26 cellular contexts compared by ENCODE assay signal in the genomic region with DNA sequence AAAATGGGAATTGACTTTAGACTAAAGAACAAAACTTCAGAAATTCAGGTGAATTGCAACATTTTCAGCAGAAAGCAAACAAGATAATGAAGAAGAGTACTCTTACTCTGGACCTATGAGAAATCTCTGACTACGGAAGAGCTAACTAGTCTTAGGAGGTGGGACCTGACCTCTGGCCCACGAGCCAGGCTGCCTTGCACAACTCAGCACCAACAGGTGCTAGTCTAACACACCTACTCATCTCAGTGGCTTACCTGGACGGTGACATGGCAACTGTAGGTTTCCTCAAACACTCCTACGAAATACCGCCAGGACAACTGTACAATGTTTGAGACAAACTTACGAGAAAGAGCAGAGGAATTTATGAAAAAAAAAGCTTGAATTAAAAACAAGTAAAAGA. TPM values are rescaled to one million over a fixed set of nuclear protein-coding genes. Genes with fewer than 3 reads are reported as not detected.
A peak's percentile ranks its signal among the peaks of the same experiment; 100 is the strongest.
DNase-seq lines count a peak whose midpoint lies in the region; ATAC-seq, FAIRE-seq and TF ChIP-seq lines count a peak whose summit lies in the region.
"Had no signal": no experiment of that assay in that cellular context is flagged by ENCODE, and none has a peak within 500 bp of the region (broad histone marks: within the 10 kb centered on the region; RNA-seq: fewer than 3 reads in every experiment).

No MANE protein-coding gene starts in this region.

- no peak overlapping the region for H2AFZ ChIP-seq in HepG2 (ENCODE audit: low read length)
- no peak overlapping the region for H2AFZ ChIP-seq in H1 (ENCODE audit: low read length)
- H2AFZ ChIP-seq in keratinocyte (ENCODE audit: control insufficient read depth, low read length): no peak overlapping the region
- H2AFZ ChIP-seq: GM23338 had no signal

- H3K4me3 ChIP-seq in HepG2 (replicated peaks in 1 of 3; ENCODE audit: insufficient read depth in 1 of 3, low read depth in 2 of 3, low read length in 3 of 3) (no peak overlapping the region), right lobe of liver (no peak overlapping the region), H1 (ENCODE audit: extremely low read depth in 1 of 4, insufficient read depth in 2 of 4, low read depth in 3 of 4, low read length in 4 of 4) (no peak overlapping the region), keratinocyte (ENCODE audit: control insufficient read depth in 2 of 3, extremely low read depth in 1 of 3, insufficient read depth in 2 of 3, low read depth in 1 of 3, low read length in 3 of 3) (no peak overlapping the region)
- H3K4me3 ChIP-seq: A549; BLaER1 treated with 17β-estradiol and CSF1 and Interleukin-3, amounts not matched to agents 10 nM and 100 nM; GM12878; GM23338; HAP-1 had no signal

- DNase-seq in HepG2 (ENCODE audit: low spot score): peak; percentile 9
- DNase-seq in right lobe of liver: no peak
- DNase-seq in H1 (ENCODE audit: low read depth in 1 of 2, low spot score in 2 of 2): no peak
- no peak for DNase-seq in keratinocyte (ENCODE audit: low read depth, low spot score)
- no peak for DNase-seq in NCI-H524 (lab: John Stamatoyannopoulos, UW)
- DNase-seq in GM12892 (ENCODE audit: insufficient read length): no peak
- DNase-seq: 8988T; ACHN; AML-193; BE2C; CD4-positive, alpha-beta T cell; CD8-positive, alpha-beta memory T cell; DMS 273 treated with DMSO at 0.1 percent for 48 hours; DMS79; EL; GDM1 had no signal

- H3K79me2 ChIP-seq in HepG2 (ENCODE audit: insufficient read depth, low read length): no peaks in the 10 kb centered on the region
- no peaks in the 10 kb centered on the region for H3K79me2 ChIP-seq in H1 (ENCODE audit: control insufficient read depth in 1 of 2, insufficient read depth in 2 of 2, low read length in 2 of 2)
- H3K79me2 ChIP-seq in keratinocyte (ENCODE audit: control insufficient read depth, insufficient read depth, low read length): peaks cover 19% of the 10 kb centered on the region

- H3K14ac ChIP-seq in H1 (ENCODE audit: insufficient read length): no peak overlapping the region

- no peak overlapping the region for H2BK20ac ChIP-seq in H1 (ENCODE audit: low read length)

- no peaks in the 10 kb centered on the region for H3K79me1 ChIP-seq in H1 (ENCODE audit: low read depth, low read length)

- H4K5ac ChIP-seq in H1 (ENCODE audit: insufficient read length, low read depth, low read length): no peak overlapping the region

- 0 out of 3 replicates have a peak, but pooled peaks have one; percentile 14 for ATAC-seq in HepG2
- no peak for ATAC-seq in right lobe of liver
- no peak for ATAC-seq in HG03460 (IDR thresholded peaks at IDR 0.05; ENCODE audit: unreplicated experiment)
- ATAC-seq: A549, GM12878, GM23338 had no signal

- H2BK120ac ChIP-seq in H1 (replicated peaks; ENCODE audit: low read depth, low read length): no peak overlapping the region

- peaks cover 16% of the 10 kb centered on the region for H3K4me1 ChIP-seq in HepG2 (ENCODE audit: insufficient read depth, low read length)
- H3K4me1 ChIP-seq in right lobe of liver: peaks cover 0 to 15% (median 0%) of the 10 kb centered on the region in 4 donors
- peaks cover 3 to 13% (median 7%) of the 10 kb centered on the region in 4 experiments; a peak in 5 of 7 replicates for H3K4me1 ChIP-seq in H1 (replicated peaks in 1 of 4; ENCODE audit: control insufficient read depth in 3 of 4, insufficient read depth in 4 of 4, low read length in 3 of 4)
- H3K4me1 ChIP-seq in keratinocyte (ENCODE audit: control insufficient read depth, extremely low read depth, insufficient read depth, low read length): peaks cover 53% of the 10 kb centered on the region
- H3K4me1 ChIP-seq: A549; BE2C; BLaER1 treated with 17β-estradiol and CSF1 and Interleukin-3, amounts not matched to agents 10 nM and 100 nM; HAP-1 had no signal

- no peak overlapping the region for H3K18ac ChIP-seq in H1 (ENCODE audit: extremely low read depth, low read length)

- H3K9me1 ChIP-seq in keratinocyte (ENCODE audit: control insufficient read depth, extremely low read depth, insufficient read depth, low read length): no peaks in the 10 kb centered on the region

- no peak overlapping the region for H3K27ac ChIP-seq in HepG2 (ENCODE audit: extremely low read length, insufficient read depth, low read length)
- H3K27ac ChIP-seq in right lobe of liver: no peak overlapping the region
- H3K27ac ChIP-seq in H1 (ENCODE audit: low read depth, low read length): no peak overlapping the region
- H3K27ac ChIP-seq in keratinocyte (ENCODE audit: control insufficient read depth, insufficient read depth, low read length): peak overlapping the region; percentile 4
- H3K27ac ChIP-seq: A549; BLaER1 treated with 17β-estradiol and CSF1 and Interleukin-3, amounts not matched to agents 10 nM and 100 nM had no signal

- no peak overlapping the region for H2BK5ac ChIP-seq in H1 (ENCODE audit: low read depth, low read length)

- H3K4ac ChIP-seq in H1 (replicated peaks; ENCODE audit: insufficient read length, low read depth, low read length): no peak overlapping the region

- WGBS in HepG2 (ENCODE audit: low lambda C conversion rate): 4% methylated on average over 6 of the region's 6 CpGs
- WGBS in right lobe of liver (ENCODE audit: insufficient coverage, low coverage, low lambda C conversion rate, missing lambda C conversion rate): 65% methylated on average over 6 of the region's 6 CpGs
- WGBS in H1 (ENCODE audit: extremely low coverage in 1 of 2, insufficient coverage in 1 of 2, insufficient read length in 1 of 2, insufficient replicate concordance in 2 of 2, low coverage in 1 of 2, low lambda C conversion rate in 2 of 2, missing lambda C conversion rate in 1 of 2), 2 experiments: 81% methylated on average over 6 of the region's 6 CpGs; no CpG with 5 or more reads in 1 of the 2 experiments

- intact Hi-C loops in HepG2 (cut with micrococcal nuclease; ENCODE audit: unreplicated experiment): loop anchor here (10.0 kb wide), 1 partner anchor 59 kb away; a partner anchor contains a TSS
- intact Hi-C loops in right lobe of liver (cut with DNase I): no loop called here

- peaks cover 0 to 15% of the 10 kb centered on the region in 2 experiments; a peak in 4 of 5 replicates for H3K27me3 ChIP-seq in HepG2 (ENCODE audit: control insufficient read depth in 1 of 2, insufficient read depth in 2 of 2, low read length in 2 of 2)
- H3K27me3 ChIP-seq in right lobe of liver: peaks cover 7 to 20% of the 10 kb centered on the region in 2 donors
- peaks cover 21 to 43% (median 38%) of the 10 kb centered on the region in 4 experiments for H3K27me3 ChIP-seq in H1 (replicated peaks in 1 of 4; ENCODE audit: control insufficient read depth in 3 of 4, extremely low read depth in 1 of 4, insufficient read depth in 3 of 4, low read length in 3 of 4)
- H3K27me3 ChIP-seq in keratinocyte (ENCODE audit: control insufficient read depth, extremely low read depth, insufficient read depth, low read length): no peaks in the 10 kb centered on the region
- H3K27me3 ChIP-seq: BLaER1 treated with 17β-estradiol and CSF1 and Interleukin-3, amounts not matched to agents 10 nM and 100 nM had no signal

- CTCF ChIA-PET in HepG2 (lab: Yijun Ruan, JAX; ENCODE audit: low intra/inter-chr PET ratio, low total read pairs): no interaction called here
- CTCF ChIA-PET in H1 (lab: Charles Lee; ENCODE audit: partially characterized antibody): interaction anchor here (0.6 kb wide), 1 partner anchor 473 kb away, joined by 4 read pairs; no protein-coding TSS in a partner anchor

- peak overlapping the region; percentile 78; the same call in 1 of the 2 replicates for H2BK12ac ChIP-seq in H1 (ENCODE audit: low read depth, low read length)

- no peak overlapping the region for H2BK15ac ChIP-seq in H1 (ENCODE audit: low read length)

- H3K36me3 ChIP-seq in HepG2 (replicated peaks in 1 of 2; ENCODE audit: control insufficient read depth in 1 of 2, insufficient read depth in 2 of 2, low read length in 2 of 2) (no peaks in the 10 kb centered on the region), right lobe of liver (no peaks in the 10 kb centered on the region), H1 (ENCODE audit: control insufficient read depth in 2 of 4, insufficient read depth in 4 of 4, low read length in 3 of 4) (no peaks in the 10 kb centered on the region), keratinocyte (ENCODE audit: control insufficient read depth in 2 of 2, extremely low read depth in 1 of 2, insufficient read depth in 2 of 2, low read length in 2 of 2) (no peaks in the 10 kb centered on the region)
- H3K36me3 ChIP-seq: BE2C; BLaER1 treated with 17β-estradiol and CSF1 and Interleukin-3, amounts not matched to agents 10 nM and 100 nM; HAP-1 had no signal

- no peak overlapping the region for H3K4me2 ChIP-seq in HepG2 (ENCODE audit: low read depth, low read length)
- no peak overlapping the region for H3K4me2 ChIP-seq in H1 (ENCODE audit: insufficient read depth in 1 of 2, low read depth in 2 of 2, low read length in 2 of 2)
- H3K4me2 ChIP-seq in keratinocyte (ENCODE audit: control insufficient read depth, extremely low read depth, insufficient read depth, low read depth, low read length): no peak overlapping the region
- H3K4me2 ChIP-seq: A549; BLaER1 treated with 17β-estradiol and CSF1 and Interleukin-3, amounts not matched to agents 10 nM and 100 nM; GM23338 had no signal

- H3K23me2 ChIP-seq in H1 (ENCODE audit: low read depth, low read length): peaks cover 21% of the 10 kb centered on the region

- POLR2A ChIA-PET in HepG2 (lab: Yijun Ruan, JAX) (no interaction called here), H1 (lab: Charles Lee; ENCODE audit: partially characterized antibody) (no interaction called here)

- TF ChIP-seq RAD21 in HepG2 (CRISPR knock-in tag; IDR thresholded peaks at IDR 0.05) (no peak), H1 (IDR thresholded peaks at IDR 0.05 in 1 of 2, conservative IDR thresholded peaks at IDR 0.05 in 1 of 2; ENCODE audit: low read depth in 2 of 2, low read length in 2 of 2) (no peak)

- FAIRE-seq in HepG2 (lab: Jason Lieb, UNC) (no peak), H1 (lab: Jason Lieb, UNC) (no peak), keratinocyte (lab: Jason Lieb, UNC) (peak; percentile 41), GM12892 (lab: Jason Lieb, UNC) (no peak)
- FAIRE-seq: A549, D721Med, GM12878, GM18507, H54 had no signal

- H3K9ac ChIP-seq in HepG2 (ENCODE audit: insufficient read depth, low read depth, low read length) (no peak overlapping the region), H1 (replicated peaks in 1 of 4; ENCODE audit: extremely low read depth in 1 of 4, low read depth in 3 of 4, low read length in 3 of 4) (no peak overlapping the region), keratinocyte (ENCODE audit: control insufficient read depth, extremely low read depth, insufficient read depth, low read length) (no peak overlapping the region)
- H3K9ac ChIP-seq: BLaER1 treated with 17β-estradiol and CSF1 and Interleukin-3, amounts not matched to agents 10 nM and 100 nM had no signal

- H3K9me3 ChIP-seq in HepG2 (ENCODE audit: low read length) (no peaks in the 10 kb centered on the region), right lobe of liver (no peaks in the 10 kb centered on the region), H1 (ENCODE audit: insufficient read depth in 2 of 2, low read depth in 1 of 2, low read length in 1 of 2) (no peaks in the 10 kb centered on the region), keratinocyte (ENCODE audit: control insufficient read depth, low read depth, low read length) (no peaks in the 10 kb centered on the region)
- H3K9me3 ChIP-seq: A549, BE2C had no signal

- dilution Hi-C loops in keratinocyte (cut with MboI; ENCODE audit: extremely low pct_ligation_motif_present, low sequenced_read_pairs): no loop called here

- H4K8ac ChIP-seq in H1 (ENCODE audit: extremely low read depth, insufficient read depth, low read length): no peak overlapping the region

- in situ Hi-C loops in HepG2 (cut with HindIII; ENCODE audit: extremely low pct_ligation_motif_present, low pct_unique_long_range_greater_than_20kb): no loop called here

- no peak overlapping the region for H4K91ac ChIP-seq in H1 (replicated peaks; ENCODE audit: insufficient read length, low read length)

- TF ChIP-seq CTCF in HepG2 (CRISPR knock-in tag; IDR thresholded peaks at IDR 0.05) (no peak), right lobe of liver (IDR thresholded peaks at IDR 0.05) (no peak), H1 (IDR thresholded peaks at IDR 0.05; ENCODE audit: control extremely low read depth in 1 of 3, insufficient read depth in 1 of 3, low read depth in 1 of 3, low read length in 3 of 3) (no peak), keratinocyte (optimal IDR thresholded peaks at IDR 0.05 in 1 of 3, IDR thresholded peaks at IDR 0.05 in 1 of 3, conservative IDR thresholded peaks at IDR 0.05 in 1 of 3; ENCODE audit: extremely low read depth in 1 of 3, insufficient read depth in 2 of 3, low read length in 3 of 3) (no peak)

- no peak overlapping the region; the same call in 1 of the 2 replicates for H2AK5ac ChIP-seq in H1 (ENCODE audit: low read depth, low read length)

- TF ChIP-seq EP300 in HepG2 (IDR thresholded peaks at IDR 0.05; ENCODE audit: low read depth in 2 of 2, low read length in 2 of 2): no peak
- TF ChIP-seq EP300 in HepG2 (CRISPR knock-in tag; IDR thresholded peaks at IDR 0.05; ENCODE audit: borderline replicate concordance): no peak
- no peak for TF ChIP-seq EP300 in H1 (IDR thresholded peaks at IDR 0.05; ENCODE audit: borderline replicate concordance in 1 of 2, low read depth in 2 of 2, low read length in 2 of 2)

- H3K23ac ChIP-seq in H1 (ENCODE audit: insufficient read length): no peak overlapping the region

- no peak overlapping the region for H3K56ac ChIP-seq in H1 (replicated peaks; ENCODE audit: insufficient read length, low read depth, low read length)

- no TSS peak for BruUV-seq in HepG2 (replicated peaks; lab: Mats Ljungman, UMichigan)

- H4K20me1 ChIP-seq in HepG2 (ENCODE audit: insufficient read depth, low read length) (no peaks in the 10 kb centered on the region), H1 (replicated peaks in 1 of 2; ENCODE audit: control insufficient read depth in 1 of 2, insufficient read depth in 2 of 2, low read length in 2 of 2) (no peaks in the 10 kb centered on the region), keratinocyte (ENCODE audit: control insufficient read depth, extremely low read depth, insufficient read depth, low read length) (no peaks in the 10 kb centered on the region)
- H4K20me1 ChIP-seq: BLaER1 treated with 17β-estradiol and CSF1 and Interleukin-3, amounts not matched to agents 10 nM and 100 nM had no signal

- TF ChIP-seq POLR2A in HepG2 (IDR thresholded peaks at IDR 0.05; ENCODE audit: insufficient read depth in 1 of 2, low read depth in 2 of 2, low read length in 2 of 2): no peak
- no peak for TF ChIP-seq POLR2A in right lobe of liver (IDR thresholded peaks at IDR 0.05)
- TF ChIP-seq POLR2A in H1 (IDR thresholded peaks at IDR 0.05; ENCODE audit: control extremely low read depth in 1 of 2, low read depth in 2 of 2, low read length in 2 of 2): no peak
- no peak for TF ChIP-seq POLR2A in GM12892 (IDR thresholded peaks at IDR 0.05; ENCODE audit: low read depth, low read length)

RNA-seq across cellular contexts. Expression of a gene that starts 3.1 kb away (rescaled TPM):
- total RNA-seq in HepG2 (2016; rRNA removed; fragmentation: Illumina TruSeq; extraction: Trizol) (0.21 and 0.38 TPM in 2 replicates), right lobe of liver (under 1 TPM in 1 of 6 experiments, not detected in 5; 0.07 TPM)
- total RNA-seq in HepG2 (2016; cell fraction: cytosol; rRNA removed; fragmentation: Illumina TruSeq; extraction: Trizol; ENCODE audit: low read depth): 0.09 TPM in 1 of 2 replicates, not detected in the other
- total RNA-seq in HepG2 (2016; cell fraction: insoluble cytoplasmic fraction; rRNA removed; fragmentation: Illumina TruSeq; extraction: Trizol): 0.15 and 0.28 TPM in 2 replicates
- 0.07 and 0.12 TPM in 2 replicates for total RNA-seq in HepG2 (2016; cell fraction: membrane; rRNA removed; fragmentation: Illumina TruSeq; extraction: Trizol)
- 0.41 and 0.59 TPM in 2 replicates for total RNA-seq in HepG2 (2016; cell fraction: nucleus; rRNA removed; fragmentation: Illumina TruSeq; extraction: Trizol)
- polyA plus RNA-seq in HepG2 (2011; rRNA removed) (0.05 and 0.07 TPM in 2 replicates), H1 (2011; rRNA removed) (0.61 and 0.70 TPM in 2 replicates), keratinocyte (92.5 to 116 TPM (median 103 TPM) in 3 replicates)
- polyA plus RNA-seq in HepG2 (2011; cell fraction: cytosol; rRNA removed): 0.04 and 0.06 TPM in 2 replicates
- polyA plus RNA-seq in HepG2 (2011; cell fraction: nucleus; rRNA removed): 0.02 and 0.03 TPM in 2 replicates
- polyA plus RNA-seq in HepG2 (2012): 0.03 and 0.11 TPM in 2 replicates
- polyA plus RNA-seq in HepG2 (2016; cell fraction: cytosol; fragmentation: Illumina TruSeq; extraction: Trizol; ENCODE audit: low read depth): 0.03 TPM in 1 of 2 replicates, not detected in the other
- polyA plus RNA-seq in HepG2 (2016; cell fraction: insoluble cytoplasmic fraction; fragmentation: Illumina TruSeq; extraction: Trizol; ENCODE audit: low read depth): 0.11 and 0.25 TPM in 2 replicates
- 0.06 and 0.42 TPM in 2 replicates for polyA plus RNA-seq in HepG2 (2016; cell fraction: membrane; fragmentation: Illumina TruSeq; extraction: Trizol; ENCODE audit: low read depth)
- 0.23 and 0.33 TPM in 2 replicates for polyA plus RNA-seq in HepG2 (2016; cell fraction: nucleus; fragmentation: Illumina TruSeq; extraction: Trizol; ENCODE audit: insufficient read depth, low read depth)
- polyA minus RNA-seq in HepG2 (2011; rRNA and poly(A)+ RNA removed; ENCODE audit: low replicate concordance): 0.06 TPM in 1 of 2 replicates, not detected in the other
- polyA minus RNA-seq in HepG2 (2011; cell fraction: cytosol; rRNA and poly(A)+ RNA removed): 0.26 TPM in 1 of 2 replicates, not detected in the other
- 0.25 TPM in 1 of 2 replicates, not detected in the other for polyA minus RNA-seq in HepG2 (2011; cell fraction: nucleus; rRNA and poly(A)+ RNA removed)
- 3.3 and 3.7 TPM in 2 replicates for total RNA-seq in H1 (2021; fragmentation: NEBNext Ultra II Directional; extraction: Animal tissue kit (Norgen Biotek cat#: 25700))
- 1.2 TPM for polyA plus RNA-seq in H1 (2011; cell fraction: cytosol; rRNA removed)
- polyA plus RNA-seq in H1 (2011; cell fraction: nucleus; rRNA removed): 0.53 TPM
- 1.5 to 1.8 TPM (median 1.6 TPM) in 4 replicates for polyA plus RNA-seq in H1 (2012, experiment 1 of 2)
- 0.08 TPM for polyA plus RNA-seq in H1 (2012, experiment 2 of 2)
- 4.8 TPM for polyA plus RNA-seq in H1 (2013, experiment 1 of 2)
- 4.3 TPM for polyA plus RNA-seq in H1 (2013, experiment 2 of 2)
- 1.9 and 2.1 TPM in 2 replicates for polyA minus RNA-seq in H1 (2011; rRNA and poly(A)+ RNA removed)
- polyA minus RNA-seq in H1 (2011; cell fraction: cytosol; rRNA and poly(A)+ RNA removed): 0.95 TPM
- polyA minus RNA-seq in H1 (2011; cell fraction: nucleus; rRNA and poly(A)+ RNA removed): 1.4 TPM
- polyA plus RNA-seq in keratinocyte (2011; ENCODE audit: low read depth): 133 TPM
- 37.2 and 55.2 TPM in 2 replicates for polyA plus RNA-seq in keratinocyte (2011; cell fraction: cytosol; rRNA removed)
- 229 and 268 TPM in 2 replicates for polyA plus RNA-seq in keratinocyte (2011; cell fraction: nucleus; rRNA removed)
- 117 and 167 TPM in 2 replicates for polyA plus RNA-seq in keratinocyte (2012; ENCODE audit: low replicate concordance)
- polyA minus RNA-seq in keratinocyte: 35.2 to 208 TPM (median 137 TPM) in 3 replicates
- polyA minus RNA-seq in keratinocyte (2011; cell fraction: cytosol; rRNA and poly(A)+ RNA removed): 111 TPM
- 303 and 604 TPM in 2 replicates for polyA minus RNA-seq in keratinocyte (2011; cell fraction: nucleus; rRNA and poly(A)+ RNA removed)
- 0.47 TPM for polyA plus RNA-seq in GM12892 (2012; ENCODE audit: missing spikeins)
- total RNA-seq: CD4-positive, alpha-beta T cell; CD8-positive, alpha-beta memory T cell had no signal
- polyA plus RNA-seq: CD14-positive monocyte; CD8-positive, alpha-beta memory T cell had no signal

RNA-seq across cellular contexts. Expression of a gene that starts 56.6 kb away (rescaled TPM):
- total RNA-seq in HepG2 (2016; rRNA removed; fragmentation: Illumina TruSeq; extraction: Trizol): 19.6 and 24.9 TPM in 2 replicates
- total RNA-seq in HepG2 (2016; cell fraction: cytosol; rRNA removed; fragmentation: Illumina TruSeq; extraction: Trizol; ENCODE audit: low read depth): 1.7 and 2.0 TPM in 2 replicates
- 18.2 and 26.4 TPM in 2 replicates for total RNA-seq in HepG2 (2016; cell fraction: insoluble cytoplasmic fraction; rRNA removed; fragmentation: Illumina TruSeq; extraction: Trizol)
- 8.8 and 11.1 TPM in 2 replicates for total RNA-seq in HepG2 (2016; cell fraction: membrane; rRNA removed; fragmentation: Illumina TruSeq; extraction: Trizol)
- total RNA-seq in HepG2 (2016; cell fraction: nucleus; rRNA removed; fragmentation: Illumina TruSeq; extraction: Trizol): 30.9 and 35.0 TPM in 2 replicates
- 7.2 and 7.9 TPM in 2 replicates for polyA plus RNA-seq in HepG2 (2011; rRNA removed)
- 3.7 and 6.8 TPM in 2 replicates for polyA plus RNA-seq in HepG2 (2011; cell fraction: cytosol; rRNA removed)
- 3.3 and 3.8 TPM in 2 replicates for polyA plus RNA-seq in HepG2 (2011; cell fraction: nucleus; rRNA removed)
- 19.0 and 19.4 TPM in 2 replicates for polyA plus RNA-seq in HepG2 (2012)
- polyA plus RNA-seq in HepG2 (2016; cell fraction: cytosol; fragmentation: Illumina TruSeq; extraction: Trizol; ENCODE audit: low read depth): 0.86 and 0.89 TPM in 2 replicates
- polyA plus RNA-seq in HepG2 (2016; cell fraction: insoluble cytoplasmic fraction; fragmentation: Illumina TruSeq; extraction: Trizol; ENCODE audit: low read depth): 11.6 and 13.5 TPM in 2 replicates
- polyA plus RNA-seq in HepG2 (2016; cell fraction: membrane; fragmentation: Illumina TruSeq; extraction: Trizol; ENCODE audit: low read depth): 3.0 and 3.5 TPM in 2 replicates
- polyA plus RNA-seq in HepG2 (2016; cell fraction: nucleus; fragmentation: Illumina TruSeq; extraction: Trizol; ENCODE audit: insufficient read depth, low read depth): 27.0 and 28.4 TPM in 2 replicates
- under 0.01 and 15.2 TPM in 2 replicates for polyA minus RNA-seq in HepG2 (2011; rRNA and poly(A)+ RNA removed; ENCODE audit: low replicate concordance)
- polyA minus RNA-seq in HepG2 (2011; cell fraction: cytosol; rRNA and poly(A)+ RNA removed): 19.0 and 23.5 TPM in 2 replicates
- 20.3 and 24.9 TPM in 2 replicates for polyA minus RNA-seq in HepG2 (2011; cell fraction: nucleus; rRNA and poly(A)+ RNA removed)
- 1 to 10 TPM; 4.4 to 9.7 (median 6.6) TPM for total RNA-seq in right lobe of liver
- 39.3 and 39.7 TPM in 2 replicates for total RNA-seq in H1 (2021; fragmentation: NEBNext Ultra II Directional; extraction: Animal tissue kit (Norgen Biotek cat#: 25700))
- 2.5 and 4.6 TPM in 2 replicates for polyA plus RNA-seq in H1 (2011; rRNA removed)
- 5.0 TPM for polyA plus RNA-seq in H1 (2011; cell fraction: cytosol; rRNA removed)
- polyA plus RNA-seq in H1 (2011; cell fraction: nucleus; rRNA removed): 3.8 TPM
- 10.8 to 22.0 TPM (median 14.8 TPM) in 4 replicates for polyA plus RNA-seq in H1 (2012, experiment 1 of 2)
- 1.1 TPM for polyA plus RNA-seq in H1 (2012, experiment 2 of 2)
- 39.3 TPM for polyA plus RNA-seq in H1 (2013, experiment 1 of 2)
- polyA plus RNA-seq in H1 (2013, experiment 2 of 2): 36.8 TPM
- polyA minus RNA-seq in H1 (2011; rRNA and poly(A)+ RNA removed): 21.9 and 31.9 TPM in 2 replicates
- polyA minus RNA-seq in H1 (2011; cell fraction: cytosol; rRNA and poly(A)+ RNA removed): 14.3 TPM
- 15.2 TPM for polyA minus RNA-seq in H1 (2011; cell fraction: nucleus; rRNA and poly(A)+ RNA removed)
- polyA plus RNA-seq in keratinocyte: 32.1 to 48.6 TPM (median 37.1 TPM) in 3 replicates
- polyA plus RNA-seq in keratinocyte (2011; ENCODE audit: low read depth): 218 TPM
- polyA plus RNA-seq in keratinocyte (2011; cell fraction: cytosol; rRNA removed): 11.5 and 24.5 TPM in 2 replicates
- 58.0 and 88.8 TPM in 2 replicates for polyA plus RNA-seq in keratinocyte (2011; cell fraction: nucleus; rRNA removed)
- 41.4 and 86.7 TPM in 2 replicates for polyA plus RNA-seq in keratinocyte (2012; ENCODE audit: low replicate concordance)
- polyA minus RNA-seq in keratinocyte: 31.1 to 128 TPM (median 117 TPM) in 3 replicates
- polyA minus RNA-seq in keratinocyte (2011; cell fraction: cytosol; rRNA and poly(A)+ RNA removed): 42.8 TPM
- 111 and 206 TPM in 2 replicates for polyA minus RNA-seq in keratinocyte (2011; cell fraction: nucleus; rRNA and poly(A)+ RNA removed)
- polyA plus RNA-seq in GM12892 (2012; ENCODE audit: missing spikeins): 0.64 TPM
- total RNA-seq: CD4-positive, alpha-beta T cell; CD8-positive, alpha-beta memory T cell had no signal
- polyA plus RNA-seq: CD8-positive, alpha-beta memory T cell had no signal
